ENCODE assay signal across 1 cellular context in genomic region chr16:30984669-30985400, GRCh38.
TF ChIP-seq lines count a peak whose summit lies in the region.

Gene HSD3B7, plus strand, starts transcription at chr16:30985207. Its CDS starts 452 bp downstream, at chr16:30985659.

TF ChIP-seq in HEK293, 187 proteins besides CTCF, POLR2A, EP300 and RAD21 (continued from another document and continues in another):
- TF ChIP-seq ZNF692 (tag by site-specific recombination; IDR thresholded peaks at IDR 0.05) (peak; percentile 74), PATZ1 (tag by site-specific recombination; IDR thresholded peaks at IDR 0.05) (peak; percentile 96), ZNF513 (tag by site-specific recombination; IDR thresholded peaks at IDR 0.05) (no peak), ZNF121 (tag by site-specific recombination; IDR thresholded peaks at IDR 0.05) (no peak), ZBTB48 (tag by site-specific recombination; IDR thresholded peaks at IDR 0.05) (no peak), ZNF18 (tag by site-specific recombination; IDR thresholded peaks at IDR 0.05) (no peak), KLF1 (tag by site-specific recombination; IDR thresholded peaks at IDR 0.05) (peak; percentile 77), KLF16 (tag by site-specific recombination; IDR thresholded peaks at IDR 0.05) (0 out of 2 replicates have a peak, but pooled peaks have one; percentile 46), ZNF341 (tag by site-specific recombination; IDR thresholded peaks at IDR 0.05; ENCODE audit: low read depth) (peak; percentile 49; the same call in 1 of the 2 replicates), REST (tag by site-specific recombination; IDR thresholded peaks at IDR 0.05) (no peak), ZFHX2 (tag by site-specific recombination; conservative IDR thresholded peaks at IDR 0.05) (peak; percentile 80), ZNF138 (tag by site-specific recombination; IDR thresholded peaks at IDR 0.05; ENCODE audit: borderline replicate concordance) (no peak), ZNF274 (IDR thresholded peaks at IDR 0.05; ENCODE audit: low read length) (no peak), ZNF274 (tag by site-specific recombination; IDR thresholded peaks at IDR 0.05; ENCODE audit: borderline replicate concordance) (no peak), KLF10 (tag by site-specific recombination; IDR thresholded peaks at IDR 0.05) (no peak; the same call in 1 of the 2 replicates), ZNF596 (tag by site-specific recombination; IDR thresholded peaks at IDR 0.05) (no peak), ZNF335 (tag by site-specific recombination; conservative IDR thresholded peaks at IDR 0.05) (peak; percentile 11; the same call in 1 of the 2 replicates), MEIS1 (CRISPR knock-in tag; IDR thresholded peaks at IDR 0.05; ENCODE audit: borderline replicate concordance) (no peak), SCRT1 (tag by site-specific recombination; IDR thresholded peaks at IDR 0.05; ENCODE audit: borderline replicate concordance) (no peak), ZNF548 (tag by site-specific recombination; IDR thresholded peaks at IDR 0.05) (no peak), ZNF202 (tag by site-specific recombination; IDR thresholded peaks at IDR 0.05; ENCODE audit: borderline replicate concordance) (no peak), YY2 (tag by site-specific recombination; IDR thresholded peaks at IDR 0.05) (no peak; the same call in none of the 2 replicates), ZNF610 (tag by site-specific recombination; IDR thresholded peaks at IDR 0.05; ENCODE audit: borderline replicate concordance) (no peak), ZNF350 (tag by site-specific recombination; IDR thresholded peaks at IDR 0.05) (no peak), SALL2 (tag by site-specific recombination; IDR thresholded peaks at IDR 0.05; ENCODE audit: borderline replicate concordance) (no peak), INSM2 (tag by site-specific recombination; IDR thresholded peaks at IDR 0.05) (0 out of 2 replicates have a peak, but pooled peaks have one; percentile 26), ZNF362 (tag by site-specific recombination; IDR thresholded peaks at IDR 0.05) (no peak), ZBTB21 (tag by site-specific recombination; IDR thresholded peaks at IDR 0.05) (0 out of 2 replicates have a peak, but pooled peaks have one; percentile 32), ZNF354C (tag by site-specific recombination; IDR thresholded peaks at IDR 0.05; ENCODE audit: borderline replicate concordance, low read depth) (no peak), ZNF571 (tag by site-specific recombination; IDR thresholded peaks at IDR 0.05) (no peak), HIC1 (tag by site-specific recombination; IDR thresholded peaks at IDR 0.05) (peak; percentile 89), ZBTB26 (tag by site-specific recombination; optimal IDR thresholded peaks at IDR 0.05) (peak; percentile 17), ZNF324 (tag by site-specific recombination; IDR thresholded peaks at IDR 0.05) (peak; percentile 61; the same call in 1 of the 2 replicates), ZNF518A (tag by site-specific recombination; conservative IDR thresholded peaks at IDR 0.05; ENCODE audit: low read depth) (no peak), SP7 (tag by site-specific recombination; IDR thresholded peaks at IDR 0.05) (peak; percentile 79)
